ENCODE assay signal across 26 cellular contexts in genomic region chr17:21467739-21468490, GRCh38.
"Had no signal": no experiment of that assay in that cellular context is flagged by ENCODE, and none has a peak within 500 bp of the region (broad histone marks: within the 10 kb centered on the region; RNA-seq: fewer than 3 reads in every experiment).

No MANE protein-coding gene starts in this region.

- H3K4me3 Mint-ChIP-seq: activated CD4-positive, alpha-beta T cell treated with anti-CD3 and anti-CD28 coated beads, Interleukin-2, amount 10 ng/mL, durations not matched to agents 24 days and 14 days; activated CD8-positive, alpha-beta T cell treated with anti-CD3 and anti-CD28 coated beads for 36 hours; activated naive CD4-positive, alpha-beta T cell treated with anti-CD3 and anti-CD28 coated beads for 36 hours; activated T-cell treated with anti-CD3 and anti-CD28 coated beads, Interleukin-2, amount 50 U/mL, for 4 hours; activated T-helper 1 cell treated with anti-CD3 and anti-CD28 coated beads, Interleukin-12 subunit alpha, Interleukin-12 subunit beta, Interleukin-2, Interleukin-4 antibody, amounts not matched to agents 30 ng/mL and 10 ng/mL and 1 ng/mL, durations not matched to agents 14 hours and 24 hours and 36 hours; T-helper 1 cell treated with Interleukin-12 subunit alpha and Interleukin-12 subunit beta and Interleukin-4 antibody, amounts not matched to agents 30 μg/mL and 1 μg/mL, for 36 hours; T-helper 2 cell treated with Interferon-gamma antibody and Interleukin-4, amounts not matched to agents 5 μg/mL and 100 μg/mL, for 36 hours had no signal

- H3K27ac Mint-ChIP-seq: activated CD4-positive, alpha-beta T cell treated with anti-CD3 and anti-CD28 coated beads, Interleukin-2, amount 10 ng/mL, durations not matched to agents 24 days and 14 days; activated CD8-positive, alpha-beta T cell treated with anti-CD3 and anti-CD28 coated beads for 36 hours; activated naive CD4-positive, alpha-beta T cell treated with anti-CD3 and anti-CD28 coated beads for 36 hours; activated naive CD4-positive, alpha-beta T cell treated with anti-CD3 and anti-CD28 coated beads, Interleukin-2, amount 50 U/mL, for 72 hours; activated T-helper 1 cell treated with anti-CD3 and anti-CD28 coated beads, Interleukin-12 subunit alpha, Interleukin-12 subunit beta, Interleukin-2, Interleukin-4 antibody, amounts not matched to agents 30 ng/mL and 10 ng/mL and 1 ng/mL, durations not matched to agents 14 hours and 24 hours and 36 hours; T-helper 1 cell treated with Interleukin-12 subunit alpha and Interleukin-12 subunit beta and Interleukin-4 antibody, amounts not matched to agents 30 μg/mL and 1 μg/mL, for 36 hours; T-helper 2 cell treated with Interferon-gamma antibody and Interleukin-4, amounts not matched to agents 5 μg/mL and 100 μg/mL, for 36 hours had no signal

- H3K36me3 Mint-ChIP-seq: activated naive CD4-positive, alpha-beta T cell treated with anti-CD3 and anti-CD28 coated beads, Interleukin-2, amount 50 U/mL, for 72 hours had no signal

- FAIRE-seq: astrocyte, TTC549 had no signal

- DNase-seq: activated CD4-positive, alpha-beta T cell treated with anti-CD3 and anti-CD28 coated beads, Interleukin-2, amount 10 ng/mL, durations not matched to agents 24 days and 14 days; activated CD4-positive, alpha-beta T cell treated with anti-CD3 and anti-CD28 coated beads, Interleukin-2, amount 50 U/mL, for 4 hours; activated CD8-positive, alpha-beta T cell treated with anti-CD3 and anti-CD28 coated beads for 36 hours; activated gamma-delta T cell treated with Interleukin-2 at 50 U/mL for 16 hours; activated naive CD4-positive, alpha-beta T cell treated with anti-CD3 and anti-CD28 coated beads for 36 hours; activated T-cell treated with anti-CD3 and anti-CD28 coated beads for 4 hours; activated T-cell treated with anti-CD3 and anti-CD28 coated beads, Interleukin-2, amount 50 U/mL, for 4 hours; body of pancreas; Karpas-422; KBM-7; NCI-H1105; NCI-H1417 treated with DMSO at 0.1 percent for 48 hours; NCI-H187 treated with DMSO at 0.1 percent for 48 hours; NCI-H2081; NCI-H2171 treated with DMSO at 0.1 percent for 48 hours; NCI-H2227 treated with DMSO at 0.1 percent for 48 hours; NCI-H524 treated with DMSO at 0.1 percent for 48 hours; OCI-M1; SHP77; SJCRH30 had no signal

- H3K9me3 Mint-ChIP-seq: activated CD4-positive, alpha-beta T cell treated with anti-CD3 and anti-CD28 coated beads, Interleukin-2, amount 10 ng/mL, durations not matched to agents 24 days and 14 days; activated CD8-positive, alpha-beta T cell treated with anti-CD3 and anti-CD28 coated beads for 36 hours; activated naive CD4-positive, alpha-beta T cell treated with anti-CD3 and anti-CD28 coated beads for 36 hours; activated naive CD4-positive, alpha-beta T cell treated with anti-CD3 and anti-CD28 coated beads, Interleukin-2, amount 50 U/mL, for 72 hours; activated T-cell treated with anti-CD3 and anti-CD28 coated beads, Interleukin-2, amount 50 U/mL, for 4 hours; activated T-helper 1 cell treated with anti-CD3 and anti-CD28 coated beads, Interleukin-12 subunit alpha, Interleukin-12 subunit beta, Interleukin-2, Interleukin-4 antibody, amounts not matched to agents 30 ng/mL and 10 ng/mL and 1 ng/mL, durations not matched to agents 14 hours and 24 hours and 36 hours; T-helper 1 cell treated with Interleukin-12 subunit alpha and Interleukin-12 subunit beta and Interleukin-4 antibody, amounts not matched to agents 30 μg/mL and 1 μg/mL, for 36 hours; T-helper 2 cell treated with Interferon-gamma antibody and Interleukin-4, amounts not matched to agents 5 μg/mL and 100 μg/mL, for 36 hours had no signal
